Comparison of ENCODE assay signal across 12 cellular contexts in genomic region chr10:29610876-29611647, GRCh38.
"Had no signal": no experiment of that assay in that cellular context is flagged by ENCODE, and none has a peak within 500 bp of the region (broad histone marks: within the 10 kb centered on the region; RNA-seq: fewer than 3 reads in every experiment).

No MANE protein-coding gene starts in this region.

- H3K36me3 ChIP-seq: upper lobe of right lung had no signal

- H3K27ac Mint-ChIP-seq: activated CD4-positive, alpha-beta memory T cell treated with anti-CD3 and anti-CD28 coated beads, Interleukin-2, amount 10 ng/mL, durations not matched to agents 7 days and 5 days; activated T-cell treated with anti-CD3 and anti-CD28 coated beads, Interleukin-2, amount 50 U/mL, for 72 hours had no signal

- H3K4me1 Mint-ChIP-seq: activated CD4-positive, alpha-beta memory T cell treated with anti-CD3 and anti-CD28 coated beads, Interleukin-2, amount 10 ng/mL, durations not matched to agents 7 days and 5 days had no signal

- H3K27ac ChIP-seq: upper lobe of right lung had no signal

- H3K9me3 Mint-ChIP-seq: activated T-cell treated with anti-CD3 and anti-CD28 coated beads, Interleukin-2, amount 50 U/mL, for 72 hours; natural killer cell treated with Interleukin-12 subunit alpha and Interleukin-12 subunit beta and Interleukin-15 and Interleukin-18, amount 100 ng/mL, for 72 hours had no signal

- H3K4me3 Mint-ChIP-seq: activated CD4-positive, alpha-beta memory T cell treated with anti-CD3 and anti-CD28 coated beads, Interleukin-2, amount 10 ng/mL, durations not matched to agents 7 days and 5 days; activated T-cell treated with anti-CD3 and anti-CD28 coated beads, Interleukin-2, amount 50 U/mL, for 72 hours; natural killer cell treated with Interleukin-12 subunit alpha and Interleukin-12 subunit beta and Interleukin-15 and Interleukin-18, amount 100 ng/mL, for 72 hours had no signal

- ATAC-seq: activated T-cell treated with anti-CD3 and anti-CD28 coated beads, Interleukin-2, amount 50 U/mL, for 72 hours; mucosa of descending colon; natural killer cell treated with Interleukin-12 subunit alpha and Interleukin-12 subunit beta and Interleukin-15 and Interleukin-18, amount 100 ng/mL, for 72 hours; upper lobe of right lung had no signal

- H3K27me3 ChIP-seq: upper lobe of right lung had no signal

- H3K27me3 Mint-ChIP-seq: activated CD4-positive, alpha-beta memory T cell treated with anti-CD3 and anti-CD28 coated beads, Interleukin-2, amount 10 ng/mL, durations not matched to agents 7 days and 5 days; natural killer cell treated with Interleukin-12 subunit alpha and Interleukin-12 subunit beta and Interleukin-15 and Interleukin-18, amount 100 ng/mL, for 72 hours had no signal

- H3K9me3 ChIP-seq: mucosa of descending colon, upper lobe of right lung had no signal

- H3K36me3 Mint-ChIP-seq: natural killer cell treated with Interleukin-12 subunit alpha and Interleukin-12 subunit beta and Interleukin-15 and Interleukin-18, amount 100 ng/mL, for 72 hours had no signal

- H3K4me1 ChIP-seq: upper lobe of right lung had no signal

- DNase-seq: activated CD4-positive, alpha-beta memory T cell treated with anti-CD3 and anti-CD28 coated beads, Interleukin-2, amount 10 ng/mL, durations not matched to agents 7 days and 5 days; activated CD8-positive, alpha-beta memory T cell treated with anti-CD3 and anti-CD28 coated beads, Interleukin-2, amount 50 U/mL, for 4 hours; activated gamma-delta T cell treated with Interleukin-2 at 50 U/mL for 16 hours; activated T-cell treated with anti-CD3 and anti-CD28 coated beads, Interleukin-2, amount 50 U/mL, for 72 hours; aorta; foreskin melanocyte; hippocampal formation; mucosa of descending colon; small intestine; T-helper 9 cell; upper lobe of right lung had no signal

- H3K4me3 ChIP-seq: mucosa of descending colon, upper lobe of right lung had no signal
